In genomic region chr1:153860285-153860684, GRCh38 we compare ENCODE assay signal across 19 cellular contexts.
DNase-seq lines count a peak whose midpoint lies in the region; ATAC-seq and TF ChIP-seq lines count a peak whose summit lies in the region.
"Had no signal": no experiment of that assay in that cellular context is flagged by ENCODE, and none has a peak within 500 bp of the region (broad histone marks: within the 10 kb centered on the region; RNA-seq: fewer than 3 reads in every experiment).

No MANE protein-coding gene starts in this region.

- no peak overlapping the region for H3K9ac ChIP-seq in liver (ENCODE audit: low read depth in 1 of 2, low read length in 2 of 2)
- H3K9ac ChIP-seq: BLaER1 had no signal

- no peak overlapping the region for H3K4me3 Mint-ChIP-seq in activated T-cell treated with anti-CD3 and anti-CD28 coated beads, Interleukin-2, amount 50 U/mL, for 72 hours
- H3K4me3 Mint-ChIP-seq in WTC11: no peak overlapping the region
- no peak overlapping the region for H3K4me3 Mint-ChIP-seq in stimulated activated effector memory CD8-positive, alpha-beta T cell treated with anti-CD3 and anti-CD28 coated beads, Interleukin-12 subunit alpha, Interleukin-12 subunit beta, amount 100 ng/mL, for 72 hours
- H3K4me3 Mint-ChIP-seq: CD14-positive monocyte; CD4-positive, alpha-beta memory T cell; GM23338 had no signal

- peaks cover 0 to 2% (median 0%) of the 10 kb centered on the region in 4 donors for H3K4me1 ChIP-seq in liver (ENCODE audit: control insufficient read depth in 4 of 4, insufficient read depth in 4 of 4, low read length in 3 of 4)

- no peak overlapping the region for H3K27ac ChIP-seq in liver (ENCODE audit: low read depth in 1 of 2, low read length in 2 of 2)
- H3K27ac ChIP-seq: BLaER1, HL-60 had no signal

- peaks cover 0 to 7% of the 10 kb centered on the region in 2 donors for H3K36me3 Mint-ChIP-seq in activated T-cell treated with anti-CD3 and anti-CD28 coated beads, Interleukin-2, amount 50 U/mL, for 72 hours (ENCODE audit: insufficient read depth in 2 of 2)
- H3K36me3 Mint-ChIP-seq in WTC11: peaks cover 5% of the 10 kb centered on the region; the same call in 1 of the 2 replicates
- peaks cover 40% of the 10 kb centered on the region for H3K36me3 Mint-ChIP-seq in stimulated activated effector memory CD8-positive, alpha-beta T cell treated with anti-CD3 and anti-CD28 coated beads, Interleukin-12 subunit alpha, Interleukin-12 subunit beta, amount 100 ng/mL, for 72 hours

- no peak overlapping the region for H3K4me3 ChIP-seq in liver (ENCODE audit: low read depth in 1 of 3, low read length in 3 of 3)
- H3K4me3 ChIP-seq: BLaER1, GM23338 had no signal

- peaks cover 0 to 3% (median 0%) of the 10 kb centered on the region in 4 donors for H3K36me3 ChIP-seq in liver (ENCODE audit: control insufficient read depth in 4 of 4, insufficient read depth in 3 of 4, low read depth in 1 of 4, low read length in 3 of 4)

- TF ChIP-seq CTCF in WTC11 (IDR thresholded peaks at IDR 0.05) (no peak), liver (IDR thresholded peaks at IDR 0.05; ENCODE audit: low read depth, low read length, missing input control) (no peak)

- no peaks in the 10 kb centered on the region for H3K9me3 ChIP-seq in liver (ENCODE audit: control insufficient read depth in 4 of 4, low read length in 3 of 4)
- H3K9me3 ChIP-seq: BLaER1 had no signal

- no peak for DNase-seq in activated T-cell treated with anti-CD3 and anti-CD28 coated beads, Interleukin-2, amount 50 U/mL, for 72 hours
- DNase-seq in activated T-cell treated with anti-CD3 and anti-CD28 coated beads, Interleukin-2, amount 50 U/mL, for 48 hours: no peak
- DNase-seq in WTC11 (ENCODE audit: low spot score) (no peak), NCI-H2029 (lab: John Stamatoyannopoulos, UW) (no peak), NCI-H774 (lab: John Stamatoyannopoulos, UW) (no peak)
- no peak for DNase-seq in stimulated activated effector memory CD8-positive, alpha-beta T cell treated with anti-CD3 and anti-CD28 coated beads, Interleukin-12 subunit alpha, Interleukin-12 subunit beta, amount 100 ng/mL, for 72 hours (ENCODE audit: low spot score in 2 of 2)
- DNase-seq: 8988T; CD4-positive, alpha-beta memory T cell; DMS153; DMS79; GDM1; H7; IMR-90 had no signal

- H3K9me3 Mint-ChIP-seq in activated T-cell treated with anti-CD3 and anti-CD28 coated beads, Interleukin-2, amount 50 U/mL, for 72 hours: no peaks in the 10 kb centered on the region
- no peaks in the 10 kb centered on the region for H3K9me3 Mint-ChIP-seq in WTC11
- H3K9me3 Mint-ChIP-seq in stimulated activated effector memory CD8-positive, alpha-beta T cell treated with anti-CD3 and anti-CD28 coated beads, Interleukin-12 subunit alpha, Interleukin-12 subunit beta, amount 100 ng/mL, for 72 hours: no peaks in the 10 kb centered on the region
- H3K9me3 Mint-ChIP-seq: CD14-positive monocyte, GM23338 had no signal

- H3K4me1 Mint-ChIP-seq in activated T-cell treated with anti-CD3 and anti-CD28 coated beads, Interleukin-2, amount 50 U/mL, for 72 hours (ENCODE audit: low read depth): peaks cover 7% of the 10 kb centered on the region
- peaks cover 10% of the 10 kb centered on the region for H3K4me1 Mint-ChIP-seq in WTC11
- H3K4me1 Mint-ChIP-seq in stimulated activated effector memory CD8-positive, alpha-beta T cell treated with anti-CD3 and anti-CD28 coated beads, Interleukin-12 subunit alpha, Interleukin-12 subunit beta, amount 100 ng/mL, for 72 hours: peaks cover 18% of the 10 kb centered on the region

- ATAC-seq in activated T-cell treated with anti-CD3 and anti-CD28 coated beads, Interleukin-2, amount 50 U/mL, for 72 hours (replicated peaks in 1 of 2): no peak
- ATAC-seq in WTC11: no peak
- no peak for ATAC-seq in stimulated activated effector memory CD8-positive, alpha-beta T cell treated with anti-CD3 and anti-CD28 coated beads, Interleukin-12 subunit alpha, Interleukin-12 subunit beta, amount 100 ng/mL, for 72 hours
- ATAC-seq in HG03196 (IDR thresholded peaks at IDR 0.05; ENCODE audit: unreplicated experiment): no peak
- ATAC-seq: GM23338 had no signal

- 62% methylated on average over 3 of the region's 3 CpGs for whole genome bisulfite sequencing in liver

- H3K27ac Mint-ChIP-seq in activated T-cell treated with anti-CD3 and anti-CD28 coated beads, Interleukin-2, amount 50 U/mL, for 72 hours: peak overlapping the region; percentile 80
- no peak overlapping the region for H3K27ac Mint-ChIP-seq in WTC11
- H3K27ac Mint-ChIP-seq in stimulated activated effector memory CD8-positive, alpha-beta T cell treated with anti-CD3 and anti-CD28 coated beads, Interleukin-12 subunit alpha, Interleukin-12 subunit beta, amount 100 ng/mL, for 72 hours: peak overlapping the region; percentile 19
- H3K27ac Mint-ChIP-seq: GM23338 had no signal

- H3K27me3 ChIP-seq in liver (ENCODE audit: control insufficient read depth in 4 of 4, insufficient read depth in 4 of 4, low read length in 3 of 4): no peaks in the 10 kb centered on the region
- H3K27me3 ChIP-seq: BLaER1 had no signal

- POLR2A ChIA-PET in WTC11 (lab: Charles Lee): no interaction called here

- CTCF ChIA-PET in WTC11 (lab: Charles Lee): no interaction called here

- no peaks in the 10 kb centered on the region for H3K27me3 Mint-ChIP-seq in activated T-cell treated with anti-CD3 and anti-CD28 coated beads, Interleukin-2, amount 50 U/mL, for 72 hours (ENCODE audit: low read depth)
- no peaks in the 10 kb centered on the region for H3K27me3 Mint-ChIP-seq in WTC11 (ENCODE audit: low read depth)
- H3K27me3 Mint-ChIP-seq: CD4-positive, alpha-beta memory T cell had no signal

- TF ChIP-seq RAD21 in liver (IDR thresholded peaks at IDR 0.05): no peak

TF ChIP-seq in WTC11, 78 proteins besides CTCF, POLR2A, EP300 and RAD21:
- TF ChIP-seq SMAD3 (CRISPR knock-in tag; IDR thresholded peaks at IDR 0.05; ENCODE audit: borderline replicate concordance) (no peak), ZNF121 (CRISPR knock-in tag; IDR thresholded peaks at IDR 0.05) (peak; percentile 68; the same call in 1 of the 2 replicates)

TF ChIP-seq in liver, 16 proteins besides CTCF, POLR2A, EP300 and RAD21:
- TF ChIP-seq TAF1 (conservative IDR thresholded peaks at IDR 0.05) (no peak), RXRA (IDR thresholded peaks at IDR 0.05) (peak; percentile 7 to 45), HNF4A (conservative IDR thresholded peaks at IDR 0.05) (peak in 1 of 2 donors; percentile 22)
